In genomic region chr9:124666642-124667041, GRCh38 we compare ENCODE assay signal across 16 cellular contexts.
A peak's percentile ranks its signal among the peaks of the same experiment; 100 is the strongest.
DNase-seq lines count a peak whose midpoint lies in the region; ATAC-seq, FAIRE-seq and TF ChIP-seq lines count a peak whose summit lies in the region.
"Had no signal": no experiment of that assay in that cellular context is flagged by ENCODE, and none has a peak within 500 bp of the region (broad histone marks: within the 10 kb centered on the region; RNA-seq: fewer than 3 reads in every experiment).

No MANE protein-coding gene starts in this region.

- no peak overlapping the region for H3K4me3 Mint-ChIP-seq in natural killer cell
- H3K4me3 Mint-ChIP-seq in natural killer cell treated with Interleukin-12 subunit alpha and Interleukin-12 subunit beta and Interleukin-15 and Interleukin-18, amount 100 ng/mL, for 72 hours, result no peak overlapping the region
- H3K4me3 Mint-ChIP-seq: CD4-positive, CD25-positive, alpha-beta regulatory T cell had no signal

- no peaks in the 10 kb centered on the region for H3K36me3 Mint-ChIP-seq in natural killer cell
- H3K36me3 Mint-ChIP-seq in natural killer cell treated with Interleukin-12 subunit alpha and Interleukin-12 subunit beta and Interleukin-15 and Interleukin-18, amount 100 ng/mL, for 72 hours, result peaks cover 4% of the 10 kb centered on the region
- H3K36me3 Mint-ChIP-seq: CD4-positive, CD25-positive, alpha-beta regulatory T cell had no signal

- H3K9me3 Mint-ChIP-seq in natural killer cell, result no peaks in the 10 kb centered on the region
- H3K9me3 Mint-ChIP-seq in natural killer cell treated with Interleukin-12 subunit alpha and Interleukin-12 subunit beta and Interleukin-15 and Interleukin-18, amount 100 ng/mL, for 72 hours, result no peaks in the 10 kb centered on the region

- ATAC-seq in natural killer cell, result no peak
- ATAC-seq in natural killer cell treated with Interleukin-12 subunit alpha and Interleukin-12 subunit beta and Interleukin-15 and Interleukin-18, amount 100 ng/mL, for 72 hours, result no peak
- no peak for ATAC-seq in RWPE2 (ENCODE audit: low read depth)
- ATAC-seq in left lung, result peak; percentile 35
- ATAC-seq in upper lobe of right lung, result peak; percentile 51

- H3K4me1 ChIP-seq in RWPE2 (ENCODE audit: insufficient read depth, poor library complexity, severe bottlenecking) (peaks cover 44% of the 10 kb centered on the region), left lung (peaks cover 0 to 9% of the 10 kb centered on the region in 2 donors), upper lobe of right lung (peaks cover 4% of the 10 kb centered on the region)

- H3K4me3 ChIP-seq in RWPE2 (ENCODE audit: severe bottlenecking) (no peak overlapping the region), left lung (no peak overlapping the region), upper lobe of right lung (no peak overlapping the region)
- H3K4me3 ChIP-seq: BLaER1 treated with 17β-estradiol and CSF1 and Interleukin-3, amounts not matched to agents 10 nM and 100 nM had no signal

- H3K4me1 Mint-ChIP-seq in natural killer cell, result peaks cover 49 to 59% of the 10 kb centered on the region in 2 donors
- H3K4me1 Mint-ChIP-seq in natural killer cell treated with Interleukin-12 subunit alpha and Interleukin-12 subunit beta and Interleukin-15 and Interleukin-18, amount 100 ng/mL, for 72 hours (ENCODE audit: low read depth in 2 of 2), result peaks cover 41 to 42% of the 10 kb centered on the region in 2 donors

- peak overlapping the region; percentile 15 to 46 for H3K27ac Mint-ChIP-seq in natural killer cell
- H3K27ac Mint-ChIP-seq in natural killer cell treated with Interleukin-12 subunit alpha and Interleukin-12 subunit beta and Interleukin-15 and Interleukin-18, amount 100 ng/mL, for 72 hours, result no peak overlapping the region
- H3K27ac Mint-ChIP-seq: CD4-positive, CD25-positive, alpha-beta regulatory T cell had no signal

- H3K36me3 ChIP-seq in RWPE2 (ENCODE audit: low read depth), result peaks cover 22% of the 10 kb centered on the region
- H3K36me3 ChIP-seq in left lung, result no peaks in the 10 kb centered on the region
- no peaks in the 10 kb centered on the region for H3K36me3 ChIP-seq in upper lobe of right lung

- DNase-seq in natural killer cell, result no peak
- DNase-seq in natural killer cell treated with Interleukin-12 subunit alpha and Interleukin-12 subunit beta and Interleukin-15 and Interleukin-18, amount 100 ng/mL, for 72 hours (ENCODE audit: low spot score), result no peak
- no peak for DNase-seq in RWPE2 (ENCODE audit: low spot score)
- no peak for DNase-seq in left lung
- DNase-seq in upper lobe of right lung, result no peak
- DNase-seq in COR-L47 (lab: John Stamatoyannopoulos, UW), result no peak
- DNase-seq in NCI-H1694 treated with DMSO at 0.1 percent for 48 hours (lab: John Stamatoyannopoulos, UW), result no peak
- no peak for DNase-seq in HTR-8/SVneo (ENCODE audit: insufficient read length, low spot score)
- DNase-seq: Calu3; CD4-positive, CD25-positive, alpha-beta regulatory T cell; DMS79; HCEC 1CT had no signal

- TF ChIP-seq CTCF in natural killer cell (IDR thresholded peaks at IDR 0.05) (no peak), RWPE2 (IDR thresholded peaks at IDR 0.05; ENCODE audit: poor library complexity, severe bottlenecking) (no peak), left lung (IDR thresholded peaks at IDR 0.05) (no peak), upper lobe of right lung (IDR thresholded peaks at IDR 0.05) (no peak)

- H3K27me3 ChIP-seq in RWPE2 (ENCODE audit: insufficient read depth, poor library complexity, severe bottlenecking), result no peaks in the 10 kb centered on the region
- H3K27me3 ChIP-seq in left lung, result no peaks in the 10 kb centered on the region
- H3K27me3 ChIP-seq in upper lobe of right lung, result no peaks in the 10 kb centered on the region
- H3K27me3 ChIP-seq: BLaER1 treated with 17β-estradiol and CSF1 and Interleukin-3, amounts not matched to agents 10 nM and 100 nM had no signal

- no peaks in the 10 kb centered on the region for H3K27me3 Mint-ChIP-seq in natural killer cell (ENCODE audit: low read depth in 2 of 2)
- H3K27me3 Mint-ChIP-seq in natural killer cell treated with Interleukin-12 subunit alpha and Interleukin-12 subunit beta and Interleukin-15 and Interleukin-18, amount 100 ng/mL, for 72 hours, result no peaks in the 10 kb centered on the region

- H3K9me3 ChIP-seq in RWPE2 (ENCODE audit: severe bottlenecking), result no peaks in the 10 kb centered on the region
- H3K9me3 ChIP-seq in left lung, result no peaks in the 10 kb centered on the region
- H3K9me3 ChIP-seq in upper lobe of right lung, result no peaks in the 10 kb centered on the region

- H3K27ac ChIP-seq in RWPE2 (ENCODE audit: poor library complexity, severe bottlenecking), result peak overlapping the region; percentile 100
- no peak overlapping the region for H3K27ac ChIP-seq in left lung
- no peak overlapping the region for H3K27ac ChIP-seq in upper lobe of right lung
- H3K27ac ChIP-seq: BLaER1 treated with 17β-estradiol and CSF1 and Interleukin-3, amounts not matched to agents 10 nM and 100 nM had no signal

- intact Hi-C loops in natural killer cell (cut with micrococcal nuclease), result no loop called here
- intact Hi-C loops in left lung (cut with DNase I), result no loop called here
- intact Hi-C loops in upper lobe of right lung (cut with DNase I), result no loop called here

- no peak for FAIRE-seq in HTR-8/SVneo (lab: Jason Lieb, UNC)
- FAIRE-seq: GM12891, GM19239, H1 had no signal

Comparison
In these comparisons a context has a peak if more than half of its experiments do, and no peak if none do; other contexts are left out.
1. H3K27ac Mint-ChIP-seq: peak in natural killer cell (2 of 2); none in natural killer cell treated with Interleukin-12 subunit alpha and Interleukin-12 subunit beta and Interleukin-15 and Interleukin-18, amount 100 ng/mL, for 72 hours (0 of 2).
2. ATAC-seq: peak in left lung (single experiment) and upper lobe of right lung (single experiment); none in natural killer cell (0 of 3), natural killer cell treated with Interleukin-12 subunit alpha and Interleukin-12 subunit beta and Interleukin-15 and Interleukin-18, amount 100 ng/mL, for 72 hours (0 of 2) and RWPE2 (single experiment).